ENCODE assay signal across 12 cellular contexts in the genomic region with DNA sequence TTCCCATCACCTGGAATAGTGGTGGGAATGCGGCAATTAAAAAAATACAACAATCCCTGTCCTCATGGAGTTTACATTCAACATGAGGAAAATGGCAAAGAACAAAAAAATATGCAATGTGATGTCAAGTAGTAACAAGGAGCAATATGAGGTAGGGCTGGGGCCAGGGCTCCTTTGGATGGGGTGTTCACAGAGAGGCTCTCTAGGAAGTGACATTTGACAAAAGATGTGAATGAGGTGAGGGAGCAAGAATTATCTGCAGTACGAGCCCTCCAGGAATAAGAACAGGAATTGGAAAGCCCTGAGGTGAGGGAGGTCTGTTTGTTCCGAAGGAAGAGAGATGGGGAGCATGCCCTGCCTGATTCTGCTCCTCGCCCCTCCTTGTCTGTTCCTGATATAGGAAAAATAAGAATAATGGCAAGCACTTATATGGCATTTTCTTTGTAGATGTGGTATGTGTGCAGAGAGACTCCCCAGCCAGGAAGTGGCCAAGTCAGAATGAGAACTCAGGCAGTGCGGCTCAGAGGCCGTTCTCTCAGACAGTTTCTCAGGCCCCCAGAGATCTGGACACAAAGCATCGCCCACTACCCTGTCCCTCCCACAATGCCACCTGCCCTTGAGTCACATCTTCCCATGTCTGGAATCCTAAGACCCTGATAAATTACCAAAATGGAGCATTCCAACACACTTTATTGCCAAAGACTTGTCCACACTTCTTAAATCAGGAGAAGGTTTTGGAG.
A peak's percentile ranks its signal among the peaks of the same experiment; 100 is the strongest.
DNase-seq lines count a peak whose midpoint lies in the region; ATAC-seq and TF ChIP-seq lines count a peak whose summit lies in the region.
"Had no signal": no experiment of that assay in that cellular context is flagged by ENCODE, and none has a peak within 500 bp of the region (broad histone marks: within the 10 kb centered on the region; RNA-seq: fewer than 3 reads in every experiment).

No MANE protein-coding gene starts in this region.

- peaks cover 28% of the 10 kb centered on the region for H3K4me1 Mint-ChIP-seq in activated CD4-positive, alpha-beta T cell treated with anti-CD3 and anti-CD28 coated beads for 36 hours
- H3K4me1 Mint-ChIP-seq in stimulated activated memory B cell treated with anti-CD40 and anti-IgM and Interleukin-4, amounts not matched to agents 10 μg/mL and 1 μg/mL and 100 μg/mL, for 72 hours, result peaks cover 71% of the 10 kb centered on the region
- H3K4me1 Mint-ChIP-seq: endodermal cell had no signal

- peaks cover 8% of the 10 kb centered on the region; the same call in 1 of the 2 replicates for H3K27me3 ChIP-seq in PC-9 (ENCODE audit: insufficient read depth, low read depth)
- H3K27me3 ChIP-seq: neural progenitor cell had no signal

- H3K9me2 ChIP-seq in PC-9 (ENCODE audit: insufficient read depth), result no peaks in the 10 kb centered on the region

- peak overlapping the region; percentile 61 for H3K27ac Mint-ChIP-seq in activated CD4-positive, alpha-beta T cell treated with anti-CD3 and anti-CD28 coated beads for 36 hours
- peak overlapping the region; percentile 83 for H3K27ac Mint-ChIP-seq in stimulated activated memory B cell treated with anti-CD40 and anti-IgM and Interleukin-4, amounts not matched to agents 10 μg/mL and 1 μg/mL and 100 μg/mL, for 72 hours
- H3K27ac Mint-ChIP-seq: endodermal cell, neural progenitor cell had no signal

- peaks cover 4% of the 10 kb centered on the region for H3K9me3 Mint-ChIP-seq in activated CD4-positive, alpha-beta T cell treated with anti-CD3 and anti-CD28 coated beads for 36 hours (ENCODE audit: low read depth)
- peaks cover 5% of the 10 kb centered on the region for H3K9me3 Mint-ChIP-seq in stimulated activated memory B cell treated with anti-CD40 and anti-IgM and Interleukin-4, amounts not matched to agents 10 μg/mL and 1 μg/mL and 100 μg/mL, for 72 hours
- H3K9me3 Mint-ChIP-seq: endodermal cell had no signal

- no peak overlapping the region for H3K4me2 ChIP-seq in PC-9
- H3K4me2 ChIP-seq: neural progenitor cell had no signal

- H3K9me3 ChIP-seq in PC-9 (ENCODE audit: insufficient read depth, low read depth), result no peaks in the 10 kb centered on the region

- CTCF ChIA-PET in activated CD4-positive, alpha-beta T cell treated with anti-CD3 and anti-CD28 coated beads for 36 hours (lab: Charles Lee), result no interaction called here
- CTCF ChIA-PET in PC-9 (lab: Charles Lee), result no interaction called here

- no peak for TF ChIP-seq CTCF in PC-9 (conservative IDR thresholded peaks at IDR 0.05)

- H3K4me3 ChIP-seq in PC-9, result no peak overlapping the region
- H3K4me3 ChIP-seq: neural progenitor cell, SK-N-MC had no signal

- no peaks in the 10 kb centered on the region for H3K4me1 ChIP-seq in PC-9 (replicated peaks; ENCODE audit: insufficient read depth)

- H2AFZ ChIP-seq in PC-9, result no peak overlapping the region
- H2AFZ ChIP-seq: neural progenitor cell had no signal

- no TSS peak for BruUV-seq in PC-9 (replicated peaks; lab: Mats Ljungman, UMichigan)

- H3K27me3 Mint-ChIP-seq in activated CD4-positive, alpha-beta T cell treated with anti-CD3 and anti-CD28 coated beads for 36 hours, result no peaks in the 10 kb centered on the region
- H3K27me3 Mint-ChIP-seq in stimulated activated memory B cell treated with anti-CD40 and anti-IgM and Interleukin-4, amounts not matched to agents 10 μg/mL and 1 μg/mL and 100 μg/mL, for 72 hours, result no peaks in the 10 kb centered on the region

- H3F3A ChIP-seq in PC-9 (ENCODE audit: insufficient read depth, low read depth), result no peaks in the 10 kb centered on the region

- no peaks in the 10 kb centered on the region for H3K36me3 ChIP-seq in PC-9 (ENCODE audit: low read depth)
- H3K36me3 ChIP-seq: neural progenitor cell had no signal

- intact Hi-C loops in activated CD4-positive, alpha-beta T cell treated with anti-CD3 and anti-CD28 coated beads for 36 hours (cut with DNase I, micrococcal nuclease), result no loop called here
- intact Hi-C loops in PC-9 (cut with micrococcal nuclease; ENCODE audit: unreplicated experiment), result no loop called here
- intact Hi-C loops in sciatic nerve (cut with DNase I), result no loop called here

- H3K4me3 Mint-ChIP-seq in activated CD4-positive, alpha-beta T cell treated with anti-CD3 and anti-CD28 coated beads for 36 hours, result no peak overlapping the region
- peak overlapping the region; percentile 8 for H3K4me3 Mint-ChIP-seq in stimulated activated memory B cell treated with anti-CD40 and anti-IgM and Interleukin-4, amounts not matched to agents 10 μg/mL and 1 μg/mL and 100 μg/mL, for 72 hours
- H3K4me3 Mint-ChIP-seq: endodermal cell, neural progenitor cell had no signal

- H3K36me3 Mint-ChIP-seq in activated CD4-positive, alpha-beta T cell treated with anti-CD3 and anti-CD28 coated beads for 36 hours (ENCODE audit: low read depth), result peaks cover 61% of the 10 kb centered on the region
- H3K36me3 Mint-ChIP-seq in stimulated activated memory B cell treated with anti-CD40 and anti-IgM and Interleukin-4, amounts not matched to agents 10 μg/mL and 1 μg/mL and 100 μg/mL, for 72 hours, result peaks cover 75% of the 10 kb centered on the region
- H3K36me3 Mint-ChIP-seq: neural progenitor cell had no signal

- H4K20me1 ChIP-seq in PC-9 (ENCODE audit: insufficient read depth), result no peaks in the 10 kb centered on the region

- H3K79me2 ChIP-seq in PC-9 (ENCODE audit: low read depth), result no peaks in the 10 kb centered on the region

- DNase-seq in activated CD4-positive, alpha-beta T cell treated with anti-CD3 and anti-CD28 coated beads for 36 hours, result peak; percentile 34
- DNase-seq in activated CD4-positive, alpha-beta T cell treated with anti-CD3 and anti-CD28 coated beads for 4 hours, result no peak
- no peak for DNase-seq in PC-9
- no peak for DNase-seq in HK-2 (ENCODE audit: unreplicated experiment)
- no peak for DNase-seq in sciatic nerve (ENCODE audit: low spot score)
- DNase-seq: endodermal cell had no signal

- peak; percentile 70 for ATAC-seq in activated CD4-positive, alpha-beta T cell treated with anti-CD3 and anti-CD28 coated beads for 36 hours
- ATAC-seq in HG02588 (IDR thresholded peaks at IDR 0.05; ENCODE audit: unreplicated experiment) (peak; percentile 72), HG03565 (IDR thresholded peaks at IDR 0.05; ENCODE audit: unreplicated experiment) (peak; percentile 69), sciatic nerve (no peak)
- peak; percentile 84 for ATAC-seq in stimulated activated memory B cell treated with anti-CD40 and anti-IgM and Interleukin-4, amounts not matched to agents 10 μg/mL and 1 μg/mL and 100 μg/mL, for 72 hours

- no peak overlapping the region for H3K27ac ChIP-seq in PC-9
- H3K27ac ChIP-seq: 22Rv1, neural progenitor cell, SK-N-MC had no signal

- POLR2A ChIA-PET in activated CD4-positive, alpha-beta T cell treated with anti-CD3 and anti-CD28 coated beads for 36 hours (lab: Charles Lee), result no interaction called here
- POLR2A ChIA-PET in PC-9 (lab: Charles Lee; ENCODE audit: unreplicated experiment), result no interaction called here
